In the genomic region with DNA sequence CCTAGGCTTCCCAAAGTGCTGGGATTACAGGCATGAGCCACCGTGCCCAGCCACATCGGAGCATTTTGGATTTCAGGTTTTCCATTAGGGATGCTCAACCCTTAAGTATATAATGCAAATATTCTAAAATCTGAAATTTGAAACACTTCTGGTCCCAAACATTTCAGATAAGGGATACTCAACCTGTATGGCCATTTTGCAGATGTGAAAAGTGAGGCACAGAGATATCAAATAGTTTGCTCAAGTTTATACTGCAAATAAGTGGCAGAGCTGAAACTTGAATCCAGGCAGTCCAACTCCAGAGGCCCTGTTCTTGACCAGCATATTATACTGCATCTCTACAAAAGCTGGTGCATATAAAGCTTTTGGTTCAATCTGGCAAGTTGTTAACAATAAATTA, we compare ENCODE assay signal across 34 cellular contexts. TPM values are rescaled to one million over a fixed set of nuclear protein-coding genes. Genes with fewer than 3 reads are reported as not detected.
"Had no signal": no experiment of that assay in that cellular context is flagged by ENCODE, and none has a peak within 500 bp of the region (broad histone marks: within the 10 kb centered on the region; RNA-seq: fewer than 3 reads in every experiment).

No MANE protein-coding gene starts in this region.

- H3K4me3 ChIP-seq: esophagus squamous epithelium, heart right ventricle, left lung, mucosa of descending colon, smooth muscle cell, suprapubic skin, transverse colon, vagina had no signal

- H3K36me3 Mint-ChIP-seq: mesothelial cell of epicardium had no signal

- H3K9me3 Mint-ChIP-seq: effector memory CD8-positive, alpha-beta T cell; mesothelial cell of epicardium; naive thymus-derived CD4-positive, alpha-beta T cell; neural crest cell had no signal

- DNase-seq: cortex of kidney; effector memory CD8-positive, alpha-beta T cell; erythroblast; esophagus squamous epithelium; foreskin melanocyte; glutamatergic neuron; heart right ventricle; hippocampal formation; left cardiac atrium; left lung; mesenchymal stem cell; mucosa of descending colon; naive thymus-derived CD4-positive, alpha-beta T cell; stimulated activated CD4-positive, alpha-beta T cell treated with anti-CD3 and anti-CD28 coated beads, Interleukin-12 subunit alpha, Interleukin-12 subunit beta, amount 100 ng/mL, for 4 hours; stimulated activated CD4-positive, alpha-beta T cell treated with anti-CD3 and anti-CD28 coated beads, Interleukin-1b, Interleukin-23, amount 100 ng/mL, for 48 hours; stimulated activated CD4-positive, alpha-beta T cell treated with anti-CD3 and anti-CD28 coated beads, Interleukin-4, amount 100 ng/mL, for 1 hour; stimulated activated CD8-positive, alpha-beta memory T cell treated with anti-CD3 and anti-CD28 coated beads, Interleukin-4, amount 100 ng/mL, for 48 hours; stimulated activated naive CD4-positive, alpha-beta T cell; stimulated activated naive CD8-positive, alpha-beta T cell treated with anti-CD3 and anti-CD28 coated beads, Interleukin-15, amount 100 ng/mL, for 72 hours; transverse colon had no signal

- FAIRE-seq: endometrium, islet of Langerhans had no signal

- H3K27ac Mint-ChIP-seq: effector memory CD8-positive, alpha-beta T cell; mesothelial cell of epicardium; naive thymus-derived CD4-positive, alpha-beta T cell; progenitor cell of endocrine pancreas; stimulated activated naive CD8-positive, alpha-beta T cell treated with anti-CD3 and anti-CD28 coated beads, Interleukin-15, amount 100 ng/mL, for 72 hours had no signal

- H3K9me3 ChIP-seq: esophagus squamous epithelium, heart right ventricle, left lung, mucosa of descending colon, suprapubic skin, transverse colon, vagina had no signal

- H3K79me2 ChIP-seq: parathyroid adenoma had no signal

- H3K36me3 ChIP-seq: esophagus squamous epithelium, left lung, suprapubic skin, transverse colon, vagina had no signal

- H3K9ac ChIP-seq: parathyroid adenoma had no signal

- ATAC-seq: effector memory CD8-positive, alpha-beta T cell; heart right ventricle; left cardiac atrium; left lung; mucosa of descending colon; naive thymus-derived CD4-positive, alpha-beta T cell; sciatic nerve; stimulated activated naive CD8-positive, alpha-beta T cell treated with anti-CD3 and anti-CD28 coated beads, Interleukin-15, amount 100 ng/mL, for 72 hours had no signal

- H3K27ac ChIP-seq: esophagus squamous epithelium, heart right ventricle, left lung, parathyroid adenoma, suprapubic skin, transverse colon, vagina had no signal

- H3K4me3 Mint-ChIP-seq: effector memory CD8-positive, alpha-beta T cell; mesothelial cell of epicardium had no signal

- H3K27me3 ChIP-seq: esophagus squamous epithelium, heart right ventricle, left lung, suprapubic skin, transverse colon, vagina had no signal

- H2AFZ ChIP-seq: parathyroid adenoma had no signal

- H3K4me2 ChIP-seq: smooth muscle cell had no signal

RNA-seq across cellular contexts. Expression of gene BSPRY, which starts 11.6 kb away (rescaled TPM):
- total RNA-seq: dermis microvascular lymphatic vessel endothelial cell, lung microvascular endothelial cell, neural crest cell, osteoblast had no signal

RNA-seq across cellular contexts. Expression of gene RNF183, which starts 34.5 kb away (rescaled TPM):
- total RNA-seq: dermis microvascular lymphatic vessel endothelial cell; kidney epithelial cell; left cardiac atrium; left lung; lung microvascular endothelial cell; naive thymus-derived CD4-positive, alpha-beta T cell; neural crest cell; osteoblast; sciatic nerve; vagina had no signal
- polyA plus RNA-seq: naive thymus-derived CD4-positive, alpha-beta T cell had no signal
